In genomic region chr14:23640524-23641141, GRCh38 we compare ENCODE assay signal across 1 cellular context.
A peak's percentile ranks its signal among the peaks of the same experiment; 100 is the strongest.
TF ChIP-seq lines count a peak whose summit lies in the region.

No MANE protein-coding gene starts in this region.

TF ChIP-seq in HEK293, 187 proteins besides CTCF, POLR2A, EP300 and RAD21 (continued from another document and continues in another):
- TF ChIP-seq ZBTB11 (tag by site-specific recombination; conservative IDR thresholded peaks at IDR 0.05; ENCODE audit: low read depth) (no peak), ZNF37A (tag by site-specific recombination; IDR thresholded peaks at IDR 0.05) (no peak), ZBTB20 (tag by site-specific recombination; IDR thresholded peaks at IDR 0.05) (no peak), ZNF639 (tag by site-specific recombination; IDR thresholded peaks at IDR 0.05) (0 out of 2 replicates have a peak, but pooled peaks have one; percentile 22), TRIM28 (IDR thresholded peaks at IDR 0.05; ENCODE audit: borderline replicate concordance, low read length) (peak; percentile 98), ZNF645 (tag by site-specific recombination; IDR thresholded peaks at IDR 0.05) (no peak), GFI1B (tag by site-specific recombination; IDR thresholded peaks at IDR 0.05) (no peak), ZNF626 (tag by site-specific recombination; IDR thresholded peaks at IDR 0.05) (no peak), ZNF169 (tag by site-specific recombination; IDR thresholded peaks at IDR 0.05) (no peak), ZIC2 (tag by site-specific recombination; IDR thresholded peaks at IDR 0.05) (0 out of 2 replicates have a peak, but pooled peaks have one; percentile 39), PATZ1 (tag by site-specific recombination; IDR thresholded peaks at IDR 0.05) (peak; percentile 67), ZNF571 (tag by site-specific recombination; IDR thresholded peaks at IDR 0.05) (no peak), ZNF600 (tag by site-specific recombination; IDR thresholded peaks at IDR 0.05) (peak; percentile 94), YY2 (tag by site-specific recombination; IDR thresholded peaks at IDR 0.05) (no peak), ZNF555 (tag by site-specific recombination; conservative IDR thresholded peaks at IDR 0.05) (no peak), ZNF518A (tag by site-specific recombination; conservative IDR thresholded peaks at IDR 0.05; ENCODE audit: low read depth) (peak; percentile 47; the same call in 1 of the 2 replicates), PRDM1 (tag by site-specific recombination; IDR thresholded peaks at IDR 0.05) (no peak), ZNF335 (tag by site-specific recombination; conservative IDR thresholded peaks at IDR 0.05) (no peak), ZNF23 (tag by site-specific recombination; IDR thresholded peaks at IDR 0.05; ENCODE audit: borderline replicate concordance) (no peak), ZNF302 (tag by site-specific recombination; IDR thresholded peaks at IDR 0.05; ENCODE audit: low read depth) (no peak), ZNF596 (tag by site-specific recombination; IDR thresholded peaks at IDR 0.05) (no peak), ZNF24 (tag by site-specific recombination; IDR thresholded peaks at IDR 0.05) (no peak), ZNF174 (tag by site-specific recombination; IDR thresholded peaks at IDR 0.05) (no peak), ZNF558 (tag by site-specific recombination; IDR thresholded peaks at IDR 0.05) (peak; percentile 18; the same call in 1 of the 2 replicates), ZBTB10 (tag by site-specific recombination; IDR thresholded peaks at IDR 0.05) (no peak), TSHZ1 (tag by site-specific recombination; IDR thresholded peaks at IDR 0.05; ENCODE audit: borderline replicate concordance) (0 out of 2 replicates have a peak, but pooled peaks have one; percentile 26), ZNF677 (tag by site-specific recombination; IDR thresholded peaks at IDR 0.05) (no peak), ZNF404 (tag by site-specific recombination; IDR thresholded peaks at IDR 0.05) (no peak), ZNF366 (tag by site-specific recombination; conservative IDR thresholded peaks at IDR 0.05) (peak; percentile 61), SCRT1 (tag by site-specific recombination; IDR thresholded peaks at IDR 0.05; ENCODE audit: borderline replicate concordance) (no peak), SALL2 (tag by site-specific recombination; IDR thresholded peaks at IDR 0.05; ENCODE audit: borderline replicate concordance) (no peak), AEBP2 (tag by site-specific recombination; IDR thresholded peaks at IDR 0.05; ENCODE audit: borderline replicate concordance) (no peak), ZNF585B (tag by site-specific recombination; IDR thresholded peaks at IDR 0.05) (no peak), ZNF394 (tag by site-specific recombination; IDR thresholded peaks at IDR 0.05; ENCODE audit: borderline replicate concordance) (no peak; the same call in 1 of the 2 replicates), ZNF292 (tag by site-specific recombination; IDR thresholded peaks at IDR 0.05; ENCODE audit: borderline replicate concordance, low read depth) (no peak), ZNF473 (tag by site-specific recombination; IDR thresholded peaks at IDR 0.05) (no peak)
